32 cellular contexts compared by ENCODE assay signal in genomic region chr1:211601159-211601558, GRCh38.
"Had no signal": no experiment of that assay in that cellular context is flagged by ENCODE, and none has a peak within 500 bp of the region (broad histone marks: within the 10 kb centered on the region; RNA-seq: fewer than 3 reads in every experiment).

No MANE protein-coding gene starts in this region.

- H3K36me3 Mint-ChIP-seq: activated naive CD8-positive, alpha-beta T cell; WTC11 had no signal

- H3K4me1 Mint-ChIP-seq: WTC11 had no signal

- H3K27me3 ChIP-seq: adrenal gland, body of pancreas, esophagus muscularis mucosa, foreskin keratinocyte, heart left ventricle had no signal

- H3K4me1 ChIP-seq: body of pancreas, esophagus muscularis mucosa, gastrocnemius medialis had no signal

- H3K9me3 Mint-ChIP-seq: activated CD4-positive, alpha-beta memory T cell treated with anti-CD3 and anti-CD28 coated beads, Interleukin-2, amount 10 ng/mL, durations not matched to agents 7 days and 5 days; activated CD4-positive, alpha-beta T cell treated with anti-CD3 and anti-CD28 coated beads, Interleukin-2, amount 10 ng/mL, durations not matched to agents 7 days and 5 days; activated naive CD8-positive, alpha-beta T cell treated with anti-CD3 and anti-CD28 coated beads, Interleukin-2, amount 50 U/mL, for 24 hours; activated T-cell treated with anti-CD3 and anti-CD28 coated beads, Interleukin-2, amount 50 U/mL, for 4 hours; activated T-helper 17 cell treated with anti-CD3 and anti-CD28 coated beads, Interleukin-2, amount 50 U/mL, for 72 hours; effector memory CD8-positive, alpha-beta T cell had no signal

- H3K27ac Mint-ChIP-seq: activated CD4-positive, alpha-beta memory T cell treated with anti-CD3 and anti-CD28 coated beads, Interleukin-2, amount 10 ng/mL, durations not matched to agents 7 days and 5 days; activated CD4-positive, alpha-beta T cell treated with anti-CD3 and anti-CD28 coated beads, Interleukin-2, amount 10 ng/mL, durations not matched to agents 7 days and 5 days; activated naive CD8-positive, alpha-beta T cell; activated naive CD8-positive, alpha-beta T cell treated with anti-CD3 and anti-CD28 coated beads, Interleukin-2, amount 50 U/mL, for 24 hours; activated T-helper 17 cell treated with anti-CD3 and anti-CD28 coated beads, Interleukin-2, amount 50 U/mL, for 72 hours; effector memory CD8-positive, alpha-beta T cell; WTC11 had no signal

- FAIRE-seq: colon had no signal

- H3K4me3 ChIP-seq: adrenal gland, body of pancreas, esophagus muscularis mucosa, gastrocnemius medialis, heart left ventricle had no signal

- H3K36me3 ChIP-seq: adrenal gland, esophagus muscularis mucosa, gastrocnemius medialis, heart left ventricle had no signal

- DNase-seq: activated CD4-positive, alpha-beta memory T cell treated with anti-CD3 and anti-CD28 coated beads, Interleukin-2, amount 10 ng/mL, durations not matched to agents 7 days and 5 days; activated CD4-positive, alpha-beta T cell treated with anti-CD3 and anti-CD28 coated beads for 1 hour; activated CD4-positive, alpha-beta T cell treated with anti-CD3 and anti-CD28 coated beads for 4 hours; activated CD4-positive, alpha-beta T cell treated with anti-CD3 and anti-CD28 coated beads, Interleukin-2, amount 10 ng/mL, durations not matched to agents 7 days and 5 days; activated CD4-positive, alpha-beta T cell treated with anti-CD3 and anti-CD28 coated beads, Interleukin-2, amount 50 U/mL, for 4 hours; activated CD8-positive, alpha-beta memory T cell treated with anti-CD3 and anti-CD28 coated beads for 24 hours; activated effector memory CD4-positive, alpha-beta T cell treated with Interleukin-2 at 50 U/mL for 16 hours; activated gamma-delta T cell treated with Interleukin-2 at 50 U/mL for 16 hours; activated naive CD4-positive, alpha-beta T cell treated with anti-CD3 and anti-CD28 coated beads, Interleukin-2, amount 50 U/mL, for 16 hours; activated naive CD4-positive, alpha-beta T cell treated with Interleukin-2 at 50 U/mL for 16 hours; activated naive CD8-positive, alpha-beta T cell treated with anti-CD3 and anti-CD28 coated beads, Interleukin-2, amount 50 U/mL, for 24 hours; activated T-cell treated with anti-CD3 and anti-CD28 coated beads, Interleukin-2, amount 50 U/mL, for 4 hours; amygdala; aorta; body of pancreas; caudate nucleus; cortex of kidney; dermis blood vessel endothelial cell; effector CD4-positive, alpha-beta T cell; effector memory CD8-positive, alpha-beta T cell; erythroblast; foreskin keratinocyte; gastrocnemius medialis; glutamatergic neuron; heart left ventricle; T-helper 2 cell had no signal

- H3K4me3 Mint-ChIP-seq: activated CD4-positive, alpha-beta memory T cell treated with anti-CD3 and anti-CD28 coated beads, Interleukin-2, amount 10 ng/mL, durations not matched to agents 7 days and 5 days; activated CD4-positive, alpha-beta T cell treated with anti-CD3 and anti-CD28 coated beads, Interleukin-2, amount 10 ng/mL, durations not matched to agents 7 days and 5 days; activated naive CD8-positive, alpha-beta T cell; activated naive CD8-positive, alpha-beta T cell treated with anti-CD3 and anti-CD28 coated beads, Interleukin-2, amount 50 U/mL, for 24 hours; activated T-cell treated with anti-CD3 and anti-CD28 coated beads, Interleukin-2, amount 50 U/mL, for 4 hours; activated T-helper 17 cell treated with anti-CD3 and anti-CD28 coated beads, Interleukin-2, amount 50 U/mL, for 72 hours; effector memory CD8-positive, alpha-beta T cell; WTC11 had no signal

- ATAC-seq: activated naive CD8-positive, alpha-beta T cell treated with anti-CD3 and anti-CD28 coated beads, Interleukin-2, amount 50 U/mL, for 24 hours; activated T-cell treated with anti-CD3 and anti-CD28 coated beads, Interleukin-2, amount 50 U/mL, for 4 hours; activated T-helper 17 cell treated with anti-CD3 and anti-CD28 coated beads, Interleukin-2, amount 50 U/mL, for 72 hours; body of pancreas; effector memory CD8-positive, alpha-beta T cell; foreskin keratinocyte; gastrocnemius medialis; heart left ventricle; WTC11 had no signal

- H3K9me3 ChIP-seq: adrenal gland, body of pancreas, esophagus muscularis mucosa, gastrocnemius medialis, heart left ventricle had no signal

- H3K27ac ChIP-seq: adrenal gland, body of pancreas, esophagus muscularis mucosa, foreskin keratinocyte, gastrocnemius medialis, heart left ventricle had no signal
